Comparison of ENCODE assay signal across 1 cellular context in genomic region chr2:37317746-37318145, GRCh38.
TF ChIP-seq lines count a peak whose summit lies in the region.

No MANE protein-coding gene starts in this region.

TF ChIP-seq in GM12878, 131 proteins besides CTCF, POLR2A, EP300 and RAD21:
- TF ChIP-seq ZSCAN29 (IDR thresholded peaks at IDR 0.05), result no peak
- TF ChIP-seq SMAD5 (IDR thresholded peaks at IDR 0.05; ENCODE audit: low read depth), result no peak
- TF ChIP-seq CEBPZ (IDR thresholded peaks at IDR 0.05; ENCODE audit: low read depth, low read length), result no peak
- no peak for TF ChIP-seq MYB (IDR thresholded peaks at IDR 0.05; ENCODE audit: borderline replicate concordance, low read depth, low read length)
- no peak for TF ChIP-seq TCF12 (IDR thresholded peaks at IDR 0.05; ENCODE audit: low read depth, low read length)
- TF ChIP-seq BACH1 (IDR thresholded peaks at IDR 0.05; ENCODE audit: borderline replicate concordance), result no peak
- TF ChIP-seq ZNF24 (IDR thresholded peaks at IDR 0.05), result no peak
- TF ChIP-seq RFX5 (IDR thresholded peaks at IDR 0.05; ENCODE audit: low read depth, low read length), result no peak
- no peak for TF ChIP-seq SPI1 (IDR thresholded peaks at IDR 0.05; ENCODE audit: borderline replicate concordance, insufficient read depth, low read depth, low read length)
- no peak for TF ChIP-seq USF1 (IDR thresholded peaks at IDR 0.05; ENCODE audit: borderline replicate concordance, extremely low read length, insufficient read depth, low read depth, low read length)
- TF ChIP-seq STAT1 (conservative IDR thresholded peaks at IDR 0.05), result no peak
